Comparison of ENCODE assay signal across 16 cellular contexts in the genomic region with DNA sequence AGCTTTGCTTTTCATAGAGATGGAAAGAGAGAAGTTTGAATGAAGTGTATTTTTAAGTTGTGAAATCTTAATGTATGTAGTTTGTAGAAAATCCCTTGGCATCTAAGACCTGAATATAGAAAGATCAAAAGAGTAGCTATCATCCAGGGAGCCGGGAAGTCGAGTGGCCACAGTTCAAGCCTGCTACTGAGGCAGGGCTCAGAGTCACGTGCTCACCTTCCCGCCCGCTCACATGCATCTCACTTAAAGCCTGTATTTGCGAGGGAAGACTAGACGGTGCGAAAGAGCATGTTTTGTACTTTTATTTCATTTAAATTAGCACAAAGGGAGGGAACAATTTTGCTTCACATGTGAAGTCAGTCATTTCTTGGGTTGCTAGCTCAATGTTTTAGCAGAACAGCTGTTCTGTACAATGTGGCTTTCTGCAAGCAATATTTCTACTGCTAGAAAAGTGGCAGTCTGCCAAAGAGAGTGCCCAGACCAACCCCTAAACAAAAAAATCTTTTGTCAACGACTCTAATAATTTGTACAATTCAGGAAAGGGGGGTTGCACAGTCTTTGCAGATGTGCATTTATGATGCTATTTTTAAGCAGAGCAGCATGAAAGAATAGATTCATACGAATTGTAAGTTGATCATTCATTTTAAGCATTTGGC.
DNase-seq lines count a peak whose midpoint lies in the region; ATAC-seq lines count a peak whose summit lies in the region.
"Had no signal": no experiment of that assay in that cellular context is flagged by ENCODE, and none has a peak within 500 bp of the region (broad histone marks: within the 10 kb centered on the region; RNA-seq: fewer than 3 reads in every experiment).

No MANE protein-coding gene starts in this region.

- H3K27me3 Mint-ChIP-seq in activated CD4-positive, alpha-beta memory T cell treated with anti-CD3 and anti-CD28 coated beads, Interleukin-2, amount 10 ng/mL, durations not matched to agents 7 days and 5 days, result no peaks in the 10 kb centered on the region
- H3K27me3 Mint-ChIP-seq: IgD-negative memory B cell had no signal

- no peak for ATAC-seq in HG02759 (IDR thresholded peaks at IDR 0.05; ENCODE audit: unreplicated experiment)
- ATAC-seq: heart right ventricle had no signal

- H3K36me3 Mint-ChIP-seq in activated CD4-positive, alpha-beta memory T cell treated with anti-CD3 and anti-CD28 coated beads, Interleukin-2, amount 10 ng/mL, durations not matched to agents 7 days and 5 days (ENCODE audit: low read depth), result no peaks in the 10 kb centered on the region
- H3K36me3 Mint-ChIP-seq: IgD-negative memory B cell had no signal

- DNase-seq in NCI-H1092 (lab: John Stamatoyannopoulos, UW), result peak; percentile 25
- peak; percentile 73 for DNase-seq in NCI-H748 (lab: John Stamatoyannopoulos, UW; ENCODE audit: unreplicated experiment)
- DNase-seq in epidermal melanocyte (ENCODE audit: insufficient read length, low spot score), result peak; percentile 51
- DNase-seq in pons (ENCODE audit: low spot score), result peak; percentile 95
- no peak for DNase-seq in NCI-H226
- no peak for DNase-seq in iPS-NIHi7 (ENCODE audit: extremely low spot score)
- no peak for DNase-seq in activated CD4-positive, alpha-beta memory T cell treated with anti-CD3 and anti-CD28 coated beads, Interleukin-2, amount 10 ng/mL, durations not matched to agents 7 days and 5 days
- DNase-seq: activated CD4-positive, alpha-beta T cell treated with anti-CD3 and anti-CD28 coated beads, Interleukin-2, amount 50 U/mL, for 1 hour; activated effector memory CD4-positive, alpha-beta T cell treated with Interleukin-2 at 50 U/mL for 16 hours; Caco-2; colonic mucosa; heart right ventricle; NCI-H774; stimulated activated CD4-positive, alpha-beta T cell treated with anti-CD3 and anti-CD28 coated beads, Interleukin-4, amount 100 ng/mL, for 4 hours had no signal

- POLR2A ChIA-PET in activated CD4-positive, alpha-beta memory T cell treated with anti-CD3 and anti-CD28 coated beads, Interleukin-2, amount 10 ng/mL, durations not matched to agents 7 days and 5 days (lab: Charles Lee), result no interaction called here

- H3K27ac Mint-ChIP-seq in activated CD4-positive, alpha-beta memory T cell treated with anti-CD3 and anti-CD28 coated beads, Interleukin-2, amount 10 ng/mL, durations not matched to agents 7 days and 5 days, result no peak overlapping the region
- H3K27ac Mint-ChIP-seq: IgD-negative memory B cell had no signal

- no peaks in the 10 kb centered on the region for H3K9me3 Mint-ChIP-seq in activated CD4-positive, alpha-beta memory T cell treated with anti-CD3 and anti-CD28 coated beads, Interleukin-2, amount 10 ng/mL, durations not matched to agents 7 days and 5 days

- no peak overlapping the region for H3K4me3 Mint-ChIP-seq in activated CD4-positive, alpha-beta memory T cell treated with anti-CD3 and anti-CD28 coated beads, Interleukin-2, amount 10 ng/mL, durations not matched to agents 7 days and 5 days
- H3K4me3 Mint-ChIP-seq: IgD-negative memory B cell had no signal

- H3K4me1 Mint-ChIP-seq in activated CD4-positive, alpha-beta memory T cell treated with anti-CD3 and anti-CD28 coated beads, Interleukin-2, amount 10 ng/mL, durations not matched to agents 7 days and 5 days, result no peaks in the 10 kb centered on the region
- H3K4me1 Mint-ChIP-seq: IgD-negative memory B cell had no signal

- CTCF ChIA-PET in activated CD4-positive, alpha-beta memory T cell treated with anti-CD3 and anti-CD28 coated beads, Interleukin-2, amount 10 ng/mL, durations not matched to agents 7 days and 5 days (lab: Charles Lee), result no interaction called here

Comparison
In these comparisons a context has a peak if more than half of its experiments do, and no peak if none do; other contexts are left out.
1. DNase-seq: peak in NCI-H1092 (single experiment), NCI-H748 (single experiment), epidermal melanocyte (single experiment) and pons (single experiment); none in NCI-H226 (single experiment), iPS-NIHi7 (single experiment) and activated CD4-positive, alpha-beta memory T cell treated with anti-CD3 and anti-CD28 coated beads, Interleukin-2, amount 10 ng/mL, durations not matched to agents 7 days and 5 days (single experiment).